In genomic region chr6:113219783-113220182, GRCh38 we compare ENCODE assay signal across 19 cellular contexts.
"Had no signal": no experiment of that assay in that cellular context is flagged by ENCODE, and none has a peak within 500 bp of the region (broad histone marks: within the 10 kb centered on the region; RNA-seq: fewer than 3 reads in every experiment).

No MANE protein-coding gene starts in this region.

- H3K4me3 Mint-ChIP-seq: activated B cell treated with CpG ODN at 0.5 μM for 24 hours; activated CD4-positive, alpha-beta memory T cell treated with anti-CD3 and anti-CD28 coated beads for 36 hours; activated naive CD8-positive, alpha-beta T cell; immature natural killer cell; naive thymus-derived CD4-positive, alpha-beta T cell; stimulated activated memory B cell treated with anti-CD40 and anti-IgM and Interleukin-4, amounts not matched to agents 10 μg/mL and 1 μg/mL and 100 μg/mL, for 72 hours; type B pancreatic cell had no signal

- H3K9me3 ChIP-seq: esophagus muscularis mucosa, ovary, testis had no signal

- H3K27me3 ChIP-seq: esophagus muscularis mucosa, ovary, spleen, testis had no signal

- H3K27me3 Mint-ChIP-seq: activated CD4-positive, alpha-beta memory T cell treated with anti-CD3 and anti-CD28 coated beads for 36 hours; activated naive CD8-positive, alpha-beta T cell; naive thymus-derived CD4-positive, alpha-beta T cell; stimulated activated memory B cell treated with anti-CD40 and anti-IgM and Interleukin-4, amounts not matched to agents 10 μg/mL and 1 μg/mL and 100 μg/mL, for 72 hours; type B pancreatic cell had no signal

- H3K27ac ChIP-seq: esophagus muscularis mucosa, ovary, spleen, testis had no signal

- FAIRE-seq: endothelial cell of umbilical vein had no signal

- H3K36me3 ChIP-seq: esophagus muscularis mucosa, ovary, spleen had no signal

- H3K4me1 Mint-ChIP-seq: activated B cell treated with CpG ODN at 0.5 μM for 24 hours; immature natural killer cell; naive thymus-derived CD4-positive, alpha-beta T cell; stimulated activated memory B cell treated with anti-CD40 and anti-IgM and Interleukin-4, amounts not matched to agents 10 μg/mL and 1 μg/mL and 100 μg/mL, for 72 hours had no signal

- H3K4me1 ChIP-seq: esophagus muscularis mucosa, spleen, testis had no signal

- H3K36me3 Mint-ChIP-seq: activated CD4-positive, alpha-beta memory T cell treated with anti-CD3 and anti-CD28 coated beads for 36 hours; activated naive CD8-positive, alpha-beta T cell; naive thymus-derived CD4-positive, alpha-beta T cell; stimulated activated memory B cell treated with anti-CD40 and anti-IgM and Interleukin-4, amounts not matched to agents 10 μg/mL and 1 μg/mL and 100 μg/mL, for 72 hours; type B pancreatic cell had no signal

- H3K9me3 Mint-ChIP-seq: activated B cell treated with CpG ODN at 0.5 μM for 24 hours had no signal

- H3K27ac Mint-ChIP-seq: activated B cell treated with CpG ODN at 0.5 μM for 24 hours; activated CD4-positive, alpha-beta memory T cell treated with anti-CD3 and anti-CD28 coated beads for 36 hours; activated naive CD8-positive, alpha-beta T cell; immature natural killer cell; naive thymus-derived CD4-positive, alpha-beta T cell; stimulated activated memory B cell treated with anti-CD40 and anti-IgM and Interleukin-4, amounts not matched to agents 10 μg/mL and 1 μg/mL and 100 μg/mL, for 72 hours; type B pancreatic cell had no signal

- H3K4me3 ChIP-seq: esophagus muscularis mucosa, ovary, spleen, testis had no signal

- DNase-seq: activated B cell treated with CpG ODN at 0.5 μM for 24 hours; activated CD4-positive, alpha-beta memory T cell treated with anti-CD3 and anti-CD28 coated beads for 36 hours; activated CD4-positive, alpha-beta T cell treated with anti-CD3 and anti-CD28 coated beads for 4 hours; activated T-cell treated with anti-CD3 and anti-CD28 coated beads for 4 hours; effector CD8-positive, alpha-beta T cell; immature natural killer cell; kidney glomerular epithelial cell; left ventricle myocardium superior; naive thymus-derived CD4-positive, alpha-beta T cell; ovary; spleen; stimulated activated CD4-positive, alpha-beta T cell treated with anti-CD3 and anti-CD28 coated beads, Interleukin-4, amount 100 ng/mL, for 4 hours; testis had no signal

- ATAC-seq: left ventricle myocardium superior; naive thymus-derived CD4-positive, alpha-beta T cell; sciatic nerve; stimulated activated memory B cell treated with anti-CD40 and anti-IgM and Interleukin-4, amounts not matched to agents 10 μg/mL and 1 μg/mL and 100 μg/mL, for 72 hours had no signal
